In the genomic region with DNA sequence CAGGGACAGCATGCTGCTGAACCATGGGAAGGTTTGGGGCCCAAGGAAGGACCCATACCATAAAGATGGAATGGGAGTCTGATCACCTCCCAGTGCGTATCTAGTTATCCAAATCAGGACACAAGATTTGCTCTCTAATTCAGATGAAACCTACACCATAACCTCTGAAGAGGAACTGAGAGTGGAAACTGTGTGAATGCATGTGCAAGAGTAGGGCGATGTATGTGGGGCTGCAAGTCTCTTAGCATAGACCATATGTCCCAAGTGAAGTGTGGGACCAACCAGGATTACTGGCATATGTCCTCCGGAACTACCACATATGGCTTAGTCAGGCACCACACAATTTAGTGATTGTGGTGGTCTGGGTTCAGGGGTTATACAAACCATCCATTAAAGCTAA, we compare ENCODE assay signal across 8 cellular contexts.
A peak's percentile ranks its signal among the peaks of the same experiment; 100 is the strongest.
ATAC-seq lines count a peak whose summit lies in the region.

No MANE protein-coding gene starts in this region.

- ATAC-seq in GM18868 (IDR thresholded peaks at IDR 0.05; ENCODE audit: unreplicated experiment) (peak; percentile 96), GM19397 (IDR thresholded peaks at IDR 0.05; ENCODE audit: unreplicated experiment) (peak; percentile 55), GM21515 (IDR thresholded peaks at IDR 0.05; ENCODE audit: unreplicated experiment) (peak; percentile 69), HG02588 (IDR thresholded peaks at IDR 0.05; ENCODE audit: unreplicated experiment) (peak; percentile 60), HG02798 (IDR thresholded peaks at IDR 0.05; ENCODE audit: poor library complexity, unreplicated experiment) (peak; percentile 66), HG03066 (IDR thresholded peaks at IDR 0.05; ENCODE audit: low read depth, unreplicated experiment) (peak; percentile 91), HG03432 (IDR thresholded peaks at IDR 0.05; ENCODE audit: unreplicated experiment) (peak; percentile 58), HG03521 (IDR thresholded peaks at IDR 0.05; ENCODE audit: unreplicated experiment) (peak; percentile 64)

Comparison
In these comparisons a context has a peak if more than half of its experiments do, and no peak if none do; other contexts are left out.
1. Peak in every context shown above with its lines: ATAC-seq.